ENCODE assay signal across 22 cellular contexts in genomic region chr1:48500541-48501440, GRCh38. TPM values are rescaled to one million over a fixed set of nuclear protein-coding genes. Genes with fewer than 3 reads are reported as not detected.
A peak's percentile ranks its signal among the peaks of the same experiment; 100 is the strongest.
DNase-seq lines count a peak whose midpoint lies in the region; ATAC-seq, FAIRE-seq and TF ChIP-seq lines count a peak whose summit lies in the region.
"Had no signal": no experiment of that assay in that cellular context is flagged by ENCODE, and none has a peak within 500 bp of the region (broad histone marks: within the 10 kb centered on the region; RNA-seq: fewer than 3 reads in every experiment).

No MANE protein-coding gene starts in this region.

- no peak for TF ChIP-seq CTCF in endodermal cell (conservative IDR thresholded peaks at IDR 0.05)
- TF ChIP-seq CTCF in kidney (IDR thresholded peaks at IDR 0.05; ENCODE audit: borderline replicate concordance, extremely low read depth, insufficient read depth), result no peak

- H3K9me3 ChIP-seq in endodermal cell (ENCODE audit: control insufficient read depth, low read length) (no peaks in the 10 kb centered on the region), kidney (ENCODE audit: control insufficient read depth in 1 of 2, low read length in 2 of 2) (no peaks in the 10 kb centered on the region)

- H3K4me1 ChIP-seq in endodermal cell (ENCODE audit: control insufficient read depth, insufficient read depth, low read length) (peaks cover 16% of the 10 kb centered on the region), kidney (ENCODE audit: control insufficient read depth in 1 of 2, insufficient read depth in 1 of 2, low read depth in 1 of 2, low read length in 2 of 2) (no peaks in the 10 kb centered on the region)

- peaks cover 2% of the 10 kb centered on the region for H3K27me3 Mint-ChIP-seq in endodermal cell (ENCODE audit: insufficient read depth)

- H3K36me3 ChIP-seq in endodermal cell (ENCODE audit: control insufficient read depth, insufficient read depth, low read length) (no peaks in the 10 kb centered on the region), kidney (ENCODE audit: control insufficient read depth in 1 of 2, insufficient read depth in 2 of 2, low read length in 2 of 2) (no peaks in the 10 kb centered on the region)

- ATAC-seq in Right ventricle myocardium superior (ENCODE audit: poor library complexity), result no peak
- ATAC-seq: Right ventricle myocardium inferior had no signal

- peak overlapping the region; percentile 10 for H3K27ac ChIP-seq in endodermal cell (ENCODE audit: low read depth, low read length)
- no peak overlapping the region for H3K27ac ChIP-seq in kidney (ENCODE audit: low read depth in 2 of 2, low read length in 2 of 2)
- H3K27ac ChIP-seq: C4-2B had no signal

- no peaks in the 10 kb centered on the region for H3K27me3 ChIP-seq in endodermal cell (ENCODE audit: control insufficient read depth, insufficient read depth, low read length, poor library complexity, severe bottlenecking)

- FAIRE-seq in kidney (lab: Jason Lieb, UNC), result no peak
- FAIRE-seq: A204.1 had no signal

- no peak overlapping the region for H3K4me3 ChIP-seq in endodermal cell (ENCODE audit: low read length)
- H3K4me3 ChIP-seq in kidney (ENCODE audit: low read length in 2 of 2), result no peak overlapping the region

- peak overlapping the region; percentile 52 for H3K9ac ChIP-seq in endodermal cell (ENCODE audit: extremely low read depth, low read length, poor library complexity, severe bottlenecking)
- H3K9ac ChIP-seq in kidney (ENCODE audit: low read length in 2 of 2), result no peak overlapping the region

- WGBS in endodermal cell (ENCODE audit: insufficient coverage in 1 of 2, insufficient read length in 1 of 2), 2 experiments, result 29 to 45% methylated on average over 5 to 12 of the region's 12 CpGs

- H3K4me3 Mint-ChIP-seq in endodermal cell, result peak overlapping the region; percentile 19
- H3K4me3 Mint-ChIP-seq: CD8-positive, alpha-beta memory T cell had no signal

- peaks cover 53% of the 10 kb centered on the region for H3K4me1 Mint-ChIP-seq in endodermal cell

- intact Hi-C loops in kidney (cut with DNase I), result no loop called here
- intact Hi-C loops in Right ventricle myocardium superior (cut with DNase I), result no loop called here

- no peaks in the 10 kb centered on the region for H3K36me3 Mint-ChIP-seq in endodermal cell (ENCODE audit: low read depth)
- H3K36me3 Mint-ChIP-seq: CD8-positive, alpha-beta memory T cell had no signal

- DNase-seq in ELF-1 (ENCODE audit: low read depth, low spot score) (peak; percentile 62), NCI-H524 (lab: John Stamatoyannopoulos, UW) (peak; percentile 9 to 72), endodermal cell (peak; percentile 95), kidney (peak; percentile 79), T-helper 1 cell (no peak), Right ventricle myocardium superior (no peak)
- DNase-seq in activated CD4-positive, alpha-beta T cell treated with anti-CD3 and anti-CD28 coated beads, Interleukin-2, amount 50 U/mL, for 1 hour, result no peak
- no peak for DNase-seq in stimulated activated CD4-positive, alpha-beta T cell treated with anti-CD3 and anti-CD28 coated beads, Interleukin-4, amount 100 ng/mL, for 1 hour
- DNase-seq: CD8-positive, alpha-beta memory T cell; EL; HCEC 1CT; Kasumi-1; MM.1S; NCI-H1048; NCI-H1436; NCI-H1930; NCI-H226; NCI-H510A treated with DMSO at 0.1 percent for 48 hours; SW 1271 had no signal

- H3K27ac Mint-ChIP-seq in endodermal cell, result peak overlapping the region; percentile 95

- peaks cover 3% of the 10 kb centered on the region for H3K9me3 Mint-ChIP-seq in endodermal cell

RNA-seq across cellular contexts. Expression of gene SPATA6, which starts 28.8 kb away (rescaled TPM):
- total RNA-seq in endodermal cell (10 to 100 TPM; 42.8 to 51.5 TPM), kidney (32.5 TPM), Right ventricle myocardium superior (9.8 TPM)
- 17.3 TPM for polyA plus RNA-seq in endodermal cell (2013, experiment 1 of 2)
- polyA plus RNA-seq in endodermal cell (2013, experiment 2 of 2), result 19.0 TPM
- polyA plus RNA-seq in kidney (ENCODE audit: insufficient read depth, low read depth, low replicate concordance), result 5.6 TPM

Comparison
In these comparisons a context has a peak if more than half of its experiments do, and no peak if none do; other contexts are left out.
1. DNase-seq: peak in ELF-1 (single experiment), NCI-H524 (2 of 2), endodermal cell (single experiment) and kidney (single experiment); none in activated CD4-positive, alpha-beta T cell treated with anti-CD3 and anti-CD28 coated beads, Interleukin-2, amount 50 U/mL, for 1 hour (single experiment), stimulated activated CD4-positive, alpha-beta T cell treated with anti-CD3 and anti-CD28 coated beads, Interleukin-4, amount 100 ng/mL, for 1 hour (single experiment), T-helper 1 cell (0 of 5) and Right ventricle myocardium superior (single experiment).